In the genomic region with DNA sequence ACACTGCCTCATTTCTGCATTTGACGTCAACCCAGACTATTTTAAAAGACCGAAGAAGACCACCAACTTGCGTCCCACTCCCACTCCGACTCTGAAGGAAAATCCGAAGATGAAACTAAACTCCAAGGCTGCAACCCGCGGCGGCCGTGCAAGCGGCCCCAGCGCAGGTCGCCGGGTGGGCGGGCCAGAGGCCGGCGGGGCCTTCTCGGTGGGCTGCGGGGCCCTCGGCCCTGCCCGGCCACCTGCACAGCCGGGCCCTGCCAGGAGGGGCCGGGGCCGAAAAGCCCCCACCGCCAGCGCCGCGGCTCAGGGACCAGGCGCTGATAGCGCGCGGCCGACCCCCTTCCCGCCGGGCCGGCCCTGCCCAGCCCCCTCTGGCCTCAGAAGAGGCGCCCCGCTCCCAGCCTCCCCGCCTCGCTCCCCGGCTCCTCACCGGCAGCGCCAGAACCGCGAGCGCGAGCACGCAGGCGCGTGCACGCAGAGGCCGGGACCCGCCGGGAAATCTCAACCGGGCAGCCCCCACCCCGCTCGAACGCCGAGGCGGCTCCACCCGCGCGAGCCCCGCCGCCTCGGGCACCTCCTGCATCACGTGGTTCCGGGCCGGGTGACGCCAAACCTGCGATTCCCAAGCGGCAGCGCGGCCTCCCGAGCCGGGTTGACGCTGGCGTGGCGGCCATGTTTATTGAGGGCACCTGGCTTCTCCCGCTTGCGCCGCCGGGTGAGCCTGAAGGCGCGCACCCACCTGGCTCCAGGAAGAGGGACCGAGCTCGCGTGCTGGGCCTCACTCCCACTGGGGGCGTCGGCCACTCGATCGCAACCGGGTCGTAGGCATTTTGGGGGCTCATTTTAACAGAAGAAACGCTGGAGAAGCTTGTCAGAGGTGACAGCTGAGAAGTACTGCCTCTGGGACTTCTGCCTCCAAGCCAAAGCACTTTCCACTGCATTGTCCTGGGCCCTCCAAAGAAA, we compare ENCODE assay signal across 1 cellular context.
TF ChIP-seq lines count a peak whose summit lies in the region.

A gene (minus strand): TSS at position 589 of the 966 bp plus-strand sequence. CDS start 1,170 bp downstream, outside the sequence.

TF ChIP-seq in HEK293, 187 proteins besides CTCF, POLR2A, EP300 and RAD21 (continued from another document and continues in another):
- TF ChIP-seq KLF10 (tag by site-specific recombination; IDR thresholded peaks at IDR 0.05): peak; percentile 59; the same call in 1 of the 2 replicates
- no peak for TF ChIP-seq GLI2 (tag by site-specific recombination; IDR thresholded peaks at IDR 0.05; ENCODE audit: borderline replicate concordance, low read depth)
- TF ChIP-seq, protein P1, sequence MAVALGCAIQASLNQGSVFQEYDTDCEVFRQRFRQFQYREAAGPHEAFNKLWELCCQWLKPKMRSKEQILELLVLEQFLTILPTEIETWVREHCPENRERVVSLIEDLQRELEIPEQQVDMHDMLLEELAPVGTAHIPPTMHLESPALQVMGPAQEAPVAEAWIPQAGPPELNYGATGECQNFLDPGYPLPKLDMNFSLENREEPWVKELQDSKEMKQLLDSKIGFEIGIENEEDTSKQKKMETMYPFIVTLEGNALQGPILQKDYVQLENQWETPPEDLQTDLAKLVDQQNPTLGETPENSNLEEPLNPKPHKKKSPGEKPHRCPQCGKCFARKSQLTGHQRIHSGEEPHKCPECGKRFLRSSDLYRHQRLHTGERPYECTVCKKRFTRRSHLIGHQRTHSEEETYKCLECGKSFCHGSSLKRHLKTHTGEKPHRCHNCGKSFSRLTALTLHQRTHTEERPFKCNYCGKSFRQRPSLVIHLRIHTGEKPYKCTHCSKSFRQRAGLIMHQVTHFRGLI (tag by site-specific recombination; IDR thresholded peaks at IDR 0.05): peak; percentile 81
- TF ChIP-seq SP2 (tag by site-specific recombination; IDR thresholded peaks at IDR 0.05): peak; percentile 78
- peak; percentile 75 for TF ChIP-seq ZNF394 (tag by site-specific recombination; IDR thresholded peaks at IDR 0.05; ENCODE audit: borderline replicate concordance)
- TF ChIP-seq ZSCAN16 (tag by site-specific recombination; IDR thresholded peaks at IDR 0.05): no peak
- TF ChIP-seq ZBTB8A (tag by site-specific recombination; IDR thresholded peaks at IDR 0.05): peak; percentile 64
- TF ChIP-seq, protein P2, sequence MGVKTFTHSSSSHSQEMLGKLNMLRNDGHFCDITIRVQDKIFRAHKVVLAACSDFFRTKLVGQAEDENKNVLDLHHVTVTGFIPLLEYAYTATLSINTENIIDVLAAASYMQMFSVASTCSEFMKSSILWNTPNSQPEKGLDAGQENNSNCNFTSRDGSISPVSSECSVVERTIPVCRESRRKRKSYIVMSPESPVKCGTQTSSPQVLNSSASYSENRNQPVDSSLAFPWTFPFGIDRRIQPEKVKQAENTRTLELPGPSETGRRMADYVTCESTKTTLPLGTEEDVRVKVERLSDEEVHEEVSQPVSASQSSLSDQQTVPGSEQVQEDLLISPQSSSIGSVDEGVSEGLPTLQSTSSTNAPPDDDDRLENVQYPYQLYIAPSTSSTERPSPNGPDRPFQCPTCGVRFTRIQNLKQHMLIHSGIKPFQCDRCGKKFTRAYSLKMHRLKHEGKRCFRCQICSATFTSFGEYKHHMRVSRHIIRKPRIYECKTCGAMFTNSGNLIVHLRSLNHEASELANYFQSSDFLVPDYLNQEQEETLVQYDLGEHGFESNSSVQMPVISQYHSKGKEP (tag by site-specific recombination; IDR thresholded peaks at IDR 0.05): no peak
- TF ChIP-seq, protein P3, sequence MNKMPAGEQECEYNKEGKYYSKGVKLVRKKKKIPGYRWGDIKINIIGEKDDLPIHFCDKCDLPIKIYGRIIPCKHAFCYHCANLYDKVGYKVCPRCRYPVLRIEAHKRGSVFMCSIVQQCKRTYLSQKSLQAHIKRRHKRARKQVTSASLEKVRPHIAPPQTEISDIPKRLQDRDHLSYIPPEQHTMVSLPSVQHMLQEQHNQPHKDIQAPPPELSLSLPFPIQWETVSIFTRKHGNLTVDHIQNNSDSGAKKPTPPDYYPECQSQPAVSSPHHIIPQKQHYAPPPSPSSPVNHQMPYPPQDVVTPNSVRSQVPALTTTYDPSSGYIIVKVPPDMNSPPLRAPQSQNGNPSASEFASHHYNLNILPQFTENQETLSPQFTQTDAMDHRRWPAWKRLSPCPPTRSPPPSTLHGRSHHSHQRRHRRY (tag by site-specific recombination; IDR thresholded peaks at IDR 0.05): no peak
- peak; percentile 99 for TF ChIP-seq YY2 (tag by site-specific recombination; IDR thresholded peaks at IDR 0.05)
- peak; percentile 99 for TF ChIP-seq YY1 (tag by site-specific recombination; IDR thresholded peaks at IDR 0.05)
- TF ChIP-seq, protein P4, sequence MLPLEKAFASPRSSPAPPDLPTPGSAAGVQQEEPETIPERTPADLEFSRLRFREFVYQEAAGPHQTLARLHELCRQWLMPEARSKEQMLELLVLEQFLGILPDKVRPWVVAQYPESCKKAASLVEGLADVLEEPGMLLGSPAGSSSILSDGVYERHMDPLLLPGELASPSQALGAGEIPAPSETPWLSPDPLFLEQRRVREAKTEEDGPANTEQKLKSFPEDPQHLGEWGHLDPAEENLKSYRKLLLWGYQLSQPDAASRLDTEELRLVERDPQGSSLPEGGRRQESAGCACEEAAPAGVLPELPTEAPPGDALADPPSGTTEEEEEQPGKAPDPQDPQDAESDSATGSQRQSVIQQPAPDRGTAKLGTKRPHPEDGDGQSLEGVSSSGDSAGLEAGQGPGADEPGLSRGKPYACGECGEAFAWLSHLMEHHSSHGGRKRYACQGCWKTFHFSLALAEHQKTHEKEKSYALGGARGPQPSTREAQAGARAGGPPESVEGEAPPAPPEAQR (tag by site-specific recombination; IDR thresholded peaks at IDR 0.05): no peak
- TF ChIP-seq ZIC2 (tag by site-specific recombination; IDR thresholded peaks at IDR 0.05): 0 out of 2 replicates have a peak, but pooled peaks have one; percentile 5
- TF ChIP-seq ZNF629 (tag by site-specific recombination; IDR thresholded peaks at IDR 0.05): peak; percentile 77
- TF ChIP-seq ZSCAN30 (tag by site-specific recombination; IDR thresholded peaks at IDR 0.05): peak; percentile 74; the same call in 1 of the 2 replicates
- TF ChIP-seq, protein P5, sequence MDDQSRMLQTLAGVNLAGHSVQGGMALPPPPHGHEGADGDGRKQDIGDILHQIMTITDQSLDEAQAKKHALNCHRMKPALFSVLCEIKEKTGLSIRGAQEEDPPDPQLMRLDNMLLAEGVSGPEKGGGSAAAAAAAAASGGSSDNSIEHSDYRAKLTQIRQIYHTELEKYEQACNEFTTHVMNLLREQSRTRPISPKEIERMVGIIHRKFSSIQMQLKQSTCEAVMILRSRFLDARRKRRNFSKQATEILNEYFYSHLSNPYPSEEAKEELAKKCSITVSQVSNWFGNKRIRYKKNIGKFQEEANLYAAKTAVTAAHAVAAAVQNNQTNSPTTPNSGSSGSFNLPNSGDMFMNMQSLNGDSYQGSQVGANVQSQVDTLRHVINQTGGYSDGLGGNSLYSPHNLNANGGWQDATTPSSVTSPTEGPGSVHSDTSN (CRISPR knock-in tag; IDR thresholded peaks at IDR 0.05): peak; percentile 5; the same call in 1 of the 2 replicates
- TF ChIP-seq ZNF433 (tag by site-specific recombination; IDR thresholded peaks at IDR 0.05; ENCODE audit: low read depth): no peak
- TF ChIP-seq, protein P6, sequence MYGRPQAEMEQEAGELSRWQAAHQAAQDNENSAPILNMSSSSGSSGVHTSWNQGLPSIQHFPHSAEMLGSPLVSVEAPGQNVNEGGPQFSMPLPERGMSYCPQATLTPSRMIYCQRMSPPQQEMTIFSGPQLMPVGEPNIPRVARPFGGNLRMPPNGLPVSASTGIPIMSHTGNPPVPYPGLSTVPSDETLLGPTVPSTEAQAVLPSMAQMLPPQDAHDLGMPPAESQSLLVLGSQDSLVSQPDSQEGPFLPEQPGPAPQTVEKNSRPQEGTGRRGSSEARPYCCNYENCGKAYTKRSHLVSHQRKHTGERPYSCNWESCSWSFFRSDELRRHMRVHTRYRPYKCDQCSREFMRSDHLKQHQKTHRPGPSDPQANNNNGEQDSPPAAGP (tag by site-specific recombination; IDR thresholded peaks at IDR 0.05): peak; percentile 84
- TF ChIP-seq KLF1 (tag by site-specific recombination; IDR thresholded peaks at IDR 0.05): peak; percentile 73
- peak; percentile 85 for TF ChIP-seq EGR2 (tag by site-specific recombination; IDR thresholded peaks at IDR 0.05; ENCODE audit: low read depth)
- no peak for TF ChIP-seq SCRT1 (tag by site-specific recombination; IDR thresholded peaks at IDR 0.05; ENCODE audit: borderline replicate concordance)
- no peak for TF ChIP-seq ZNF16 (tag by site-specific recombination; IDR thresholded peaks at IDR 0.05; ENCODE audit: low read depth)
- peak; percentile 53; the same call in 1 of the 2 replicates for TF ChIP-seq GLIS1 (tag by site-specific recombination; IDR thresholded peaks at IDR 0.05)
- peak; percentile 96 for TF ChIP-seq KLF8 (tag by site-specific recombination; IDR thresholded peaks at IDR 0.05)
- TF ChIP-seq, protein P7, sequence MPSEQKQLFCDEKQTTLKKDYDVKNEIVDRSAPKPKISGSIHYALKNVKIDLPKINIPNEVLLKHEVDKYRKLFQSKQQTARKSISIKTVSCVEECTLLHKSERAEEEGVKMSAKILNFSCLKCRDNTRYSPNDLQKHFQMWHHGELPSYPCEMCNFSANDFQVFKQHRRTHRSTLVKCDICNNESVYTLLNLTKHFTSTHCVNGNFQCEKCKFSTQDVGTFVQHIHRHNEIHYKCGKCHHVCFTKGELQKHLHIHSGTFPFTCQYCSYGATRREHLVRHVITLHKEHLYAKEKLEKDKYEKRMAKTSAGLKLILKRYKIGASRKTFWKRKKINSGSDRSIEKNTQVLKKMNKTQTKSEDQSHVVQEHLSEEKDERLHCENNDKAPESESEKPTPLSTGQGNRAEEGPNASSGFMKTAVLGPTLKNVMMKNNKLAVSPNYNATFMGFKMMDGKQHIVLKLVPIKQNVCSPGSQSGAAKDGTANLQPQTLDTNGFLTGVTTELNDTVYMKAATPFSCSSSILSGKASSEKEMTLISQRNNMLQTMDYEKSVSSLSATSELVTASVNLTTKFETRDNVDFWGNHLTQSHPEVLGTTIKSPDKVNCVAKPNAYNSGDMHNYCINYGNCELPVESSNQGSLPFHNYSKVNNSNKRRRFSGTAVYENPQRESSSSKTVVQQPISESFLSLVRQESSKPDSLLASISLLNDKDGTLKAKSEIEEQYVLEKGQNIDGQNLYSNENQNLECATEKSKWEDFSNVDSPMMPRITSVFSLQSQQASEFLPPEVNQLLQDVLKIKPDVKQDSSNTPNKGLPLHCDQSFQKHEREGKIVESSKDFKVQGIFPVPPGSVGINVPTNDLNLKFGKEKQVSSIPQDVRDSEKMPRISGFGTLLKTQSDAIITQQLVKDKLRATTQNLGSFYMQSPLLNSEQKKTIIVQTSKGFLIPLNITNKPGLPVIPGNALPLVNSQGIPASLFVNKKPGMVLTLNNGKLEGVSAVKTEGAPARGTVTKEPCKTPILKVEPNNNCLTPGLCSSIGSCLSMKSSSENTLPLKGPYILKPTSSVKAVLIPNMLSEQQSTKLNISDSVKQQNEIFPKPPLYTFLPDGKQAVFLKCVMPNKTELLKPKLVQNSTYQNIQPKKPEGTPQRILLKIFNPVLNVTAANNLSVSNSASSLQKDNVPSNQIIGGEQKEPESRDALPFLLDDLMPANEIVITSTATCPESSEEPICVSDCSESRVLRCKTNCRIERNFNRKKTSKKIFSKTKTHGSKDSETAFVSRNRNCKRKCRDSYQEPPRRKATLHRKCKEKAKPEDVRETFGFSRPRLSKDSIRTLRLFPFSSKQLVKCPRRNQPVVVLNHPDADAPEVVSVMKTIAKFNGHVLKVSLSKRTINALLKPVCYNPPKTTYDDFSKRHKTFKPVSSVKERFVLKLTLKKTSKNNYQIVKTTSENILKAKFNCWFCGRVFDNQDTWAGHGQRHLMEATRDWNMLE (tag by site-specific recombination; conservative IDR thresholded peaks at IDR 0.05; ENCODE audit: low read depth): peak; percentile 93
- peak; percentile 72 for TF ChIP-seq KLF16 (tag by site-specific recombination; IDR thresholded peaks at IDR 0.05)
- TF ChIP-seq, protein P8, sequence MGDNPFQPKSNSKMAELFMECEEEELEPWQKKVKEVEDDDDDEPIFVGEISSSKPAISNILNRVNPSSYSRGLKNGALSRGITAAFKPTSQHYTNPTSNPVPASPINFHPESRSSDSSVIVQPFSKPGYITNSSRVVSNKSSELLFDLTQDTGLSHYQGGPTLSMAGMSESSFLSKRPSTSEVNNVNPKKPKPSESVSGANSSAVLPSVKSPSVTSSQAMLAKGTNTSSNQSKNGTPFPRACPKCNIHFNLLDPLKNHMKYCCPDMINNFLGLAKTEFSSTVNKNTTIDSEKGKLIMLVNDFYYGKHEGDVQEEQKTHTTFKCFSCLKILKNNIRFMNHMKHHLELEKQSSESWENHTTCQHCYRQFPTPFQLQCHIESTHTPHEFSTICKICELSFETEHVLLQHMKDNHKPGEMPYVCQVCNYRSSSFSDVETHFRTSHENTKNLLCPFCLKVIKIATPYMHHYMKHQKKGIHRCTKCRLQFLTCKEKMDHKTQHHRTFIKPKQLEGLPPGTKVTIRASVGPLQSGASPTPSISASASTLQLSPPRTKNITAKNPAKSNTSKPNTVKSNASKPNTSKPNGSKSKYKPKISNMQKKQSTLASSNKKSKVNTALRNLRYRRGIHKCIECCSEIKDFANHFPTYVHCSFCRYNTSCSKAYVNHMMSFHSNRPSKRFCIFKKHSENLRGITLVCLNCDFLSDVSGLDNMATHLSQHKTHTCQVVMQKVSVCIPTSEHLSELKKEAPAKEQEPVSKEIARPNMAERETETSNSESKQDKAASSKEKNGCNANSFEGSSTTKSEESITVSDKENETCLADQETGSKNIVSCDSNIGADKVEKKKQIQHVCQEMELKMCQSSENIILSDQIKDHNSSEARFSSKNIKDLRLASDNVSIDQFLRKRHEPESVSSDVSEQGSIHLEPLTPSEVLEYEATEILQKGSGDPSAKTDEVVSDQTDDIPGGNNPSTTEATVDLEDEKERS (tag by site-specific recombination; IDR thresholded peaks at IDR 0.05): no peak
- TF ChIP-seq, protein P9, sequence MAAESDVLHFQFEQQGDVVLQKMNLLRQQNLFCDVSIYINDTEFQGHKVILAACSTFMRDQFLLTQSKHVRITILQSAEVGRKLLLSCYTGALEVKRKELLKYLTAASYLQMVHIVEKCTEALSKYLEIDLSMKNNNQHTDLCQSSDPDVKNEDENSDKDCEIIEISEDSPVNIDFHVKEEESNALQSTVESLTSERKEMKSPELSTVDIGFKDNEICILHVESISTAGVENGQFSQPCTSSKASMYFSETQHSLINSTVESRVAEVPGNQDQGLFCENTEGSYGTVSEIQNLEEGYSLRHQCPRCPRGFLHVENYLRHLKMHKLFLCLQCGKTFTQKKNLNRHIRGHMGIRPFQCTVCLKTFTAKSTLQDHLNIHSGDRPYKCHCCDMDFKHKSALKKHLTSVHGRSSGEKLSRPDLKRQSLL (tag by site-specific recombination; IDR thresholded peaks at IDR 0.05): peak; percentile 71
- peak; percentile 88 for TF ChIP-seq ZNF24 (tag by site-specific recombination; IDR thresholded peaks at IDR 0.05)
- TF ChIP-seq, protein P10, sequence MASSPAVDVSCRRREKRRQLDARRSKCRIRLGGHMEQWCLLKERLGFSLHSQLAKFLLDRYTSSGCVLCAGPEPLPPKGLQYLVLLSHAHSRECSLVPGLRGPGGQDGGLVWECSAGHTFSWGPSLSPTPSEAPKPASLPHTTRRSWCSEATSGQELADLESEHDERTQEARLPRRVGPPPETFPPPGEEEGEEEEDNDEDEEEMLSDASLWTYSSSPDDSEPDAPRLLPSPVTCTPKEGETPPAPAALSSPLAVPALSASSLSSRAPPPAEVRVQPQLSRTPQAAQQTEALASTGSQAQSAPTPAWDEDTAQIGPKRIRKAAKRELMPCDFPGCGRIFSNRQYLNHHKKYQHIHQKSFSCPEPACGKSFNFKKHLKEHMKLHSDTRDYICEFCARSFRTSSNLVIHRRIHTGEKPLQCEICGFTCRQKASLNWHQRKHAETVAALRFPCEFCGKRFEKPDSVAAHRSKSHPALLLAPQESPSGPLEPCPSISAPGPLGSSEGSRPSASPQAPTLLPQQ (tag by site-specific recombination; IDR thresholded peaks at IDR 0.05): peak; percentile 81
- 0 out of 2 replicates have a peak, but pooled peaks have one; percentile 32 for TF ChIP-seq IKZF3 (tag by site-specific recombination; IDR thresholded peaks at IDR 0.05)
- no peak for TF ChIP-seq HOXD13 (CRISPR knock-in tag; IDR thresholded peaks at IDR 0.05; ENCODE audit: borderline replicate concordance)
- peak; percentile 27; the same call in 1 of the 2 replicates for TF ChIP-seq ZBTB21 (tag by site-specific recombination; IDR thresholded peaks at IDR 0.05)
